ENCODE assay signal across 1 cellular context in genomic region chr1:939511-940107, GRCh38.
TF ChIP-seq lines count a peak whose summit lies in the region.

No MANE protein-coding gene starts in this region.

TF ChIP-seq in HEK293, 187 proteins besides CTCF, POLR2A, EP300 and RAD21 (continued from another document):
- peak; percentile 81; the same call in 1 of the 2 replicates for TF ChIP-seq ZBTB7A (tag by site-specific recombination; IDR thresholded peaks at IDR 0.05; ENCODE audit: low read depth)
- TF ChIP-seq ZNF391 (tag by site-specific recombination; IDR thresholded peaks at IDR 0.05; ENCODE audit: borderline replicate concordance, low read depth), result no peak
- TF ChIP-seq ZNF521 (tag by site-specific recombination; IDR thresholded peaks at IDR 0.05), result no peak
- no peak for TF ChIP-seq ZNF23 (tag by site-specific recombination; IDR thresholded peaks at IDR 0.05; ENCODE audit: borderline replicate concordance)
- peak; percentile 91 for TF ChIP-seq ZIC2 (tag by site-specific recombination; IDR thresholded peaks at IDR 0.05)
- no peak for TF ChIP-seq ZNF561 (tag by site-specific recombination; IDR thresholded peaks at IDR 0.05; ENCODE audit: borderline replicate concordance)
- TF ChIP-seq YY1 (tag by site-specific recombination; IDR thresholded peaks at IDR 0.05), result no peak
- TF ChIP-seq WT1 (tag by site-specific recombination; IDR thresholded peaks at IDR 0.05), result peak; percentile 20; the same call in 1 of the 2 replicates
- peak; percentile 32; the same call in 1 of the 2 replicates for TF ChIP-seq ZBTB10 (tag by site-specific recombination; IDR thresholded peaks at IDR 0.05)
- no peak; the same call in 1 of the 2 replicates for TF ChIP-seq KLF17 (tag by site-specific recombination; IDR thresholded peaks at IDR 0.05)
- peak; percentile 99 for TF ChIP-seq GLIS1 (tag by site-specific recombination; IDR thresholded peaks at IDR 0.05)
- no peak for TF ChIP-seq SP2 (tag by site-specific recombination; IDR thresholded peaks at IDR 0.05)
- TF ChIP-seq SCRT1 (tag by site-specific recombination; IDR thresholded peaks at IDR 0.05; ENCODE audit: borderline replicate concordance), result no peak
- TF ChIP-seq ZFP69B (tag by site-specific recombination; IDR thresholded peaks at IDR 0.05), result no peak; the same call in 1 of the 2 replicates
- no peak for TF ChIP-seq GFI1B (tag by site-specific recombination; IDR thresholded peaks at IDR 0.05)
- 0 out of 2 replicates have a peak, but pooled peaks have one; percentile 7 for TF ChIP-seq ZNF10 (tag by site-specific recombination; IDR thresholded peaks at IDR 0.05)
- TF ChIP-seq KLF1 (tag by site-specific recombination; IDR thresholded peaks at IDR 0.05), result peak; percentile 15; the same call in 1 of the 2 replicates
- peak; percentile 64 for TF ChIP-seq GLIS2 (tag by site-specific recombination; IDR thresholded peaks at IDR 0.05)
- no peak for TF ChIP-seq ZNF280D (tag by site-specific recombination; IDR thresholded peaks at IDR 0.05)
